Comparison of ENCODE assay signal across 8 cellular contexts in genomic region chr11:61829806-61830205, GRCh38. TPM values are rescaled to one million over a fixed set of nuclear protein-coding genes. Genes with fewer than 3 reads are reported as not detected.
DNase-seq lines count a peak whose midpoint lies in the region; ATAC-seq and TF ChIP-seq lines count a peak whose summit lies in the region.

No MANE protein-coding gene starts in this region.

- H2AFZ ChIP-seq in PC-3 (ENCODE audit: low read length) (no peak overlapping the region), osteoblast (ENCODE audit: low read length) (no peak overlapping the region)

- no peak overlapping the region for H3K27ac Mint-ChIP-seq in Caco-2 (ENCODE audit: unreplicated experiment)

- H3K27ac ChIP-seq in PC-3 (ENCODE audit: low read length) (no peak overlapping the region), osteoblast (ENCODE audit: low read depth, low read length) (no peak overlapping the region)

- peak overlapping the region; percentile 90 for H3K4me2 ChIP-seq in PC-3 (ENCODE audit: low read length)
- H3K4me2 ChIP-seq in osteoblast (ENCODE audit: insufficient read depth, low read length), result peak overlapping the region; percentile 89

- H3K36me3 Mint-ChIP-seq in Caco-2 (ENCODE audit: insufficient read depth, unreplicated experiment), result peaks cover 6% of the 10 kb centered on the region

- CTCF ChIA-PET in Caco-2 (lab: Charles Lee) (no interaction called here), PC-3 (lab: Charles Lee) (no interaction called here)

- H3K4me3 Mint-ChIP-seq in Caco-2 (ENCODE audit: unreplicated experiment), result peak overlapping the region; percentile 86

- H3K27me3 Mint-ChIP-seq in Caco-2 (ENCODE audit: insufficient read depth, unreplicated experiment), result no peaks in the 10 kb centered on the region

- TF ChIP-seq CTCF in Caco-2 (IDR thresholded peaks at IDR 0.05; ENCODE audit: insufficient read depth in 1 of 2, low read depth in 1 of 2, low read length in 1 of 2, severe bottlenecking in 1 of 2, unreplicated experiment in 1 of 2) (no peak), PC-3 (conservative IDR thresholded peaks at IDR 0.05; ENCODE audit: low read depth, low read length) (no peak), osteoblast (IDR thresholded peaks at IDR 0.05; ENCODE audit: extremely low read depth, low read depth, low read length) (no peak)

- H3K79me2 ChIP-seq in PC-3 (ENCODE audit: low read length), result peaks cover 78% of the 10 kb centered on the region
- H3K79me2 ChIP-seq in osteoblast (ENCODE audit: insufficient read depth, low read length), result peaks cover 37% of the 10 kb centered on the region

- H3K4me1 Mint-ChIP-seq in Caco-2 (ENCODE audit: low read depth, unreplicated experiment), result peaks cover 8% of the 10 kb centered on the region

- H3K36me3 ChIP-seq in Caco-2 (ENCODE audit: control insufficient read depth, insufficient read depth, low read length) (no peaks in the 10 kb centered on the region), PC-3 (ENCODE audit: low read depth, low read length) (no peaks in the 10 kb centered on the region), osteoblast (ENCODE audit: insufficient read depth, low read length) (no peaks in the 10 kb centered on the region)

- POLR2A ChIA-PET in Caco-2 (lab: Charles Lee) (no interaction called here), PC-3 (lab: Charles Lee; ENCODE audit: unreplicated experiment) (no interaction called here)

- no peak for DNase-seq in Caco-2
- no peak for DNase-seq in PC-3
- DNase-seq in erythroblast (lab: John Stamatoyannopoulos, UW), result no peak
- no peak for DNase-seq in osteoblast (ENCODE audit: insufficient read length, low spot score, missing footprints)
- DNase-seq in KG1 (lab: John Stamatoyannopoulos, UW), result no peak
- DNase-seq in stimulated activated naive CD4-positive, alpha-beta T cell treated with Interleukin-2 at 50 U/mL for 16 hours (lab: John Stamatoyannopoulos, UW), result no peak
- DNase-seq in G401 (ENCODE audit: low spot score), result no peak

- H3K4me1 ChIP-seq in Caco-2 (0 out of 2 replicates have a peak, but pooled peaks cover 19% of the 10 kb centered on the region), PC-3 (ENCODE audit: insufficient read depth, low read length) (peaks cover 21% of the 10 kb centered on the region), osteoblast (ENCODE audit: insufficient read depth, low read length) (peaks cover 19% of the 10 kb centered on the region)

- no peaks in the 10 kb centered on the region for H3K27me3 ChIP-seq in Caco-2 (replicated peaks; ENCODE audit: control insufficient read depth, insufficient read depth, low read length)
- H3K27me3 ChIP-seq in PC-3 (ENCODE audit: low read length), result no peaks in the 10 kb centered on the region
- H3K27me3 ChIP-seq in osteoblast (ENCODE audit: insufficient read depth, low read length), result no peaks in the 10 kb centered on the region

- in situ Hi-C loops in G401 (cut with HindIII; ENCODE audit: low sequenced_read_pairs), result no loop called here

- peak; percentile 25 for TF ChIP-seq POLR2A in erythroblast (IDR thresholded peaks at IDR 0.05; ENCODE audit: low read length)

- H3K9me3 ChIP-seq in Caco-2 (no peaks in the 10 kb centered on the region), PC-3 (ENCODE audit: low read length) (no peaks in the 10 kb centered on the region), osteoblast (ENCODE audit: low read depth, low read length) (no peaks in the 10 kb centered on the region)

- no peaks in the 10 kb centered on the region for H3K9me3 Mint-ChIP-seq in Caco-2 (ENCODE audit: unreplicated experiment)

- H3K4me3 ChIP-seq in Caco-2 (ENCODE audit: low read depth, low read length) (no peak overlapping the region), PC-3 (ENCODE audit: low read length) (peak overlapping the region; percentile 88), osteoblast (ENCODE audit: insufficient read depth, low read length) (no peak overlapping the region)

- intact Hi-C loops in Caco-2 (cut with micrococcal nuclease; ENCODE audit: unreplicated experiment), result no loop called here
- intact Hi-C loops in PC-3 (cut with micrococcal nuclease), result no loop called here

- H3K9me2 ChIP-seq in PC-3 (replicated peaks; ENCODE audit: low read length), result no peaks in the 10 kb centered on the region

- BruUV-seq in Caco-2 (replicated peaks; lab: Mats Ljungman, UMichigan) (no TSS peak), PC-3 (replicated peaks; lab: Mats Ljungman, UMichigan) (no TSS peak)

- H4K20me1 ChIP-seq in PC-3 (ENCODE audit: low read length) (peaks cover 39% of the 10 kb centered on the region; the same call in 1 of the 2 replicates), osteoblast (ENCODE audit: insufficient read depth, low read length) (peaks cover 20% of the 10 kb centered on the region)

- H3K9ac ChIP-seq in PC-3 (ENCODE audit: low read length), result peak overlapping the region; percentile 80; the same call in 1 of the 2 replicates

- H3F3A ChIP-seq in PC-3 (ENCODE audit: low read length, unreplicated experiment), result no peaks in the 10 kb centered on the region

- ATAC-seq in PC-3 (no peak), HG03457 (IDR thresholded peaks at IDR 0.05; ENCODE audit: unreplicated experiment) (no peak)

RNA-seq across cellular contexts. Expression of gene FADS2, which starts 1.7 kb away (rescaled TPM):
- total RNA-seq in Caco-2 (2022) (30.6 and 36.3 TPM in 2 replicates), PC-3 (2014; rRNA removed) (246 and 305 TPM in 2 replicates), osteoblast (258 and 275 TPM in 2 replicates)
- total RNA-seq in G401 (2014; rRNA removed; shearing (Covaris generic)), result 222 and 244 TPM in 2 replicates

RNA-seq across cellular contexts. Expression of gene FADS1, which starts 13.0 kb away (rescaled TPM):
- total RNA-seq in Caco-2 (2022) (108 and 116 TPM in 2 replicates), PC-3 (2014; rRNA removed) (79.4 and 84.4 TPM in 2 replicates), osteoblast (303 and 323 TPM in 2 replicates)
- 131 and 148 TPM in 2 replicates for total RNA-seq in G401 (2014; rRNA removed; shearing (Covaris generic))

RNA-seq across cellular contexts. Expression of gene FEN1, which starts 37.1 kb away (rescaled TPM):
- total RNA-seq in Caco-2 (2022), result 83.4 and 86.1 TPM in 2 replicates
- 132 and 137 TPM in 2 replicates for total RNA-seq in PC-3 (2014; rRNA removed)
- total RNA-seq in osteoblast, result 7.7 and 9.0 TPM in 2 replicates
- 94.5 and 105 TPM in 2 replicates for total RNA-seq in G401 (2014; rRNA removed; shearing (Covaris generic))

RNA-seq across cellular contexts. Expression of gene TMEM258, which starts 37.4 kb away (rescaled TPM):
- total RNA-seq in Caco-2 (2022) (190 and 197 TPM in 2 replicates), PC-3 (2014; rRNA removed) (79.2 and 110 TPM in 2 replicates), osteoblast (63.3 and 81.9 TPM in 2 replicates)
- 41.4 and 66.0 TPM in 2 replicates for total RNA-seq in G401 (2014; rRNA removed; shearing (Covaris generic))
